27 cellular contexts compared by ENCODE assay signal in genomic region chr1:165628127-165628857, GRCh38. TPM values are rescaled to one million over a fixed set of nuclear protein-coding genes. Genes with fewer than 3 reads are reported as not detected.
DNase-seq lines count a peak whose midpoint lies in the region; ATAC-seq, FAIRE-seq and TF ChIP-seq lines count a peak whose summit lies in the region.
"Had no signal": no experiment of that assay in that cellular context is flagged by ENCODE, and none has a peak within 500 bp of the region (broad histone marks: within the 10 kb centered on the region; RNA-seq: fewer than 3 reads in every experiment).

No MANE protein-coding gene starts in this region.

- intact Hi-C loops in CD4-positive, alpha-beta T cell (cut with DNase I, micrococcal nuclease), result loop anchor here in 1 of 2 experiments (2.0 kb wide), 1 partner anchor 27 kb away; no protein-coding TSS in a partner anchor
- intact Hi-C loops in K562 (cut with micrococcal nuclease), result no loop called here

- no peaks in the 10 kb centered on the region for H4K20me1 ChIP-seq in K562 (replicated peaks; ENCODE audit: control insufficient read depth, insufficient read depth, low read length)

- in situ Hi-C loops in K562 (cut with MboI), result no loop called here

- H3K9me3 Mint-ChIP-seq in CD4-positive, alpha-beta T cell, result no peaks in the 10 kb centered on the region
- H3K9me3 Mint-ChIP-seq in neural crest cell, result no peaks in the 10 kb centered on the region
- H3K9me3 Mint-ChIP-seq: CD4-positive, CD25-positive, alpha-beta regulatory T cell; HFFc6; IgD-negative memory B cell had no signal

- H3K27ac Mint-ChIP-seq in CD4-positive, alpha-beta T cell, result no peak overlapping the region
- H3K27ac Mint-ChIP-seq in neural crest cell (ENCODE audit: unreplicated experiment), result no peak overlapping the region
- H3K27ac Mint-ChIP-seq: CD4-positive, CD25-positive, alpha-beta regulatory T cell; HFFc6 had no signal

- DNase-seq in CD4-positive, alpha-beta T cell, result no peak
- DNase-seq in SK-N-DZ (ENCODE audit: low spot score) (peak; percentile 15), K562 (ENCODE audit: extremely low read depth in 1 of 4, low spot score in 3 of 4) (peak in 1 of 4 experiments; percentile 47), neural crest cell (ENCODE audit: low read depth, low spot score) (no peak), foreskin melanocyte (no peak), NOMO-1 treated with DMSO at 0.1 percent for 48 hours (lab: John Stamatoyannopoulos, UW; ENCODE audit: unreplicated experiment) (no peak)
- DNase-seq: CD4-positive, CD25-positive, alpha-beta regulatory T cell; EL; GDM1; GOT3; HFFc6; NCI-H1048; NCI-H1436; NCI-H187; NCI-H2081 treated with DMSO at 0.1 percent for 48 hours; NCI-H524; NCI-H748 treated with DMSO at 0.1 percent for 48 hours; NK-92 treated with Interleukin-12 subunit alpha and Interleukin-12 subunit beta, amount 100 ng/mL, for 24 hours; RPMI8226; SHP77 had no signal

- peaks cover 19% of the 10 kb centered on the region; the same call in 2 of the 3 replicates for H3K79me2 ChIP-seq in K562 (ENCODE audit: control insufficient read depth, insufficient read depth, low read length)

- H3K27me3 ChIP-seq in CD4-positive, alpha-beta T cell (ENCODE audit: control insufficient read depth, insufficient read depth, low read length), result no peaks in the 10 kb centered on the region
- no peaks in the 10 kb centered on the region for H3K27me3 ChIP-seq in K562 (ENCODE audit: control insufficient read depth in 2 of 2, insufficient read depth in 2 of 2, low read length in 2 of 2)
- H3K27me3 ChIP-seq: BLaER1 had no signal

- H3K9ac ChIP-seq in K562 (ENCODE audit: insufficient read depth in 1 of 2, low read depth in 2 of 2, low read length in 2 of 2), result no peak overlapping the region
- H3K9ac ChIP-seq: BLaER1 had no signal

- no peaks in the 10 kb centered on the region for H3K36me3 Mint-ChIP-seq in CD4-positive, alpha-beta T cell (ENCODE audit: low read depth)
- H3K36me3 Mint-ChIP-seq in neural crest cell (ENCODE audit: low read depth), result no peaks in the 10 kb centered on the region
- H3K36me3 Mint-ChIP-seq: CD4-positive, CD25-positive, alpha-beta regulatory T cell; IgD-negative memory B cell had no signal

- TF ChIP-seq CTCF in CD4-positive, alpha-beta T cell (IDR thresholded peaks at IDR 0.05), result no peak
- no peak for TF ChIP-seq CTCF in K562 (IDR thresholded peaks at IDR 0.05 in 2 of 3, conservative IDR thresholded peaks at IDR 0.05 in 1 of 3; ENCODE audit: insufficient read depth in 2 of 3, low read depth in 1 of 3, low read length in 3 of 3)
- TF ChIP-seq CTCF in neural crest cell (conservative IDR thresholded peaks at IDR 0.05), result no peak

- POLR2A ChIA-PET in CD4-positive, alpha-beta T cell (lab: Charles Lee), result no interaction called here
- POLR2A ChIA-PET in K562 (lab: Yijun Ruan, JAX), result no interaction called here

- H3K4me1 ChIP-seq in K562 (replicated peaks in 1 of 2; ENCODE audit: control insufficient read depth in 2 of 2, insufficient read depth in 2 of 2, low read length in 2 of 2), result peaks cover 13 to 35% of the 10 kb centered on the region in 2 experiments; a peak in 4 of 5 replicates

- no peak for FAIRE-seq in K562 (lab: Jason Lieb, UNC)
- FAIRE-seq: A204.1, GM12878 had no signal

- no peaks in the 10 kb centered on the region for H3K9me1 ChIP-seq in K562 (ENCODE audit: control insufficient read depth, insufficient read depth, low read length)

- BruUV-seq in K562 (replicated peaks; lab: Mats Ljungman, UMichigan), result no TSS peak

- peak overlapping the region; percentile 1 for H3K4me3 Mint-ChIP-seq in CD4-positive, alpha-beta T cell
- peak overlapping the region; percentile 2 for H3K4me3 Mint-ChIP-seq in neural crest cell
- H3K4me3 Mint-ChIP-seq: HFFc6, IgD-negative memory B cell had no signal

- H3K4me3 ChIP-seq in K562, result no peak overlapping the region
- H3K4me3 ChIP-seq: BLaER1, GM12878, HAP-1 had no signal

- H3K27me3 Mint-ChIP-seq in CD4-positive, alpha-beta T cell, result peaks cover under 1% of the 10 kb centered on the region
- peaks cover 3% of the 10 kb centered on the region for H3K27me3 Mint-ChIP-seq in neural crest cell (ENCODE audit: low read depth)

- no peak for ATAC-seq in CD4-positive, alpha-beta T cell (ENCODE audit: poor library complexity)
- ATAC-seq in K562, result no peak
- ATAC-seq in GM21447 (IDR thresholded peaks at IDR 0.05; ENCODE audit: unreplicated experiment), result no peak
- ATAC-seq: GM12878 had no signal

- no peak overlapping the region for H3K27ac ChIP-seq in CD4-positive, alpha-beta T cell (ENCODE audit: low read depth, low read length)
- H3K27ac ChIP-seq in K562 (ENCODE audit: extremely low read depth, low read depth, low read length), result no peak overlapping the region
- H3K27ac ChIP-seq: BLaER1, HL-60 had no signal

- TF ChIP-seq POLR2A in K562 (conservative IDR thresholded peaks at IDR 0.05), result no peak

- no peak for TF ChIP-seq RAD21 in K562 (CRISPR knock-in tag; conservative IDR thresholded peaks at IDR 0.05 in 1 of 2, IDR thresholded peaks at IDR 0.05 in 1 of 2)

- no peaks in the 10 kb centered on the region for H3K36me3 ChIP-seq in K562 (ENCODE audit: control insufficient read depth, insufficient read depth, low read length)
- H3K36me3 ChIP-seq: BLaER1, HAP-1 had no signal

- CTCF ChIA-PET in CD4-positive, alpha-beta T cell (lab: Charles Lee), result no interaction called here
- CTCF ChIA-PET in K562 (lab: Yijun Ruan, JAX; ENCODE audit: low intra/inter-chr PET ratio), result interaction anchor here (0.7 kb wide), 1 partner anchor 24 kb away, joined by 4 read pairs; no protein-coding TSS in a partner anchor

- no peak for TF ChIP-seq EP300 in K562 (IDR thresholded peaks at IDR 0.05; ENCODE audit: low read length)

- peak overlapping the region; percentile 11; the same call in 1 of the 2 replicates for H3K4me2 ChIP-seq in K562 (ENCODE audit: insufficient read depth, low read length)
- H3K4me2 ChIP-seq: BLaER1 had no signal

- H3K4me1 Mint-ChIP-seq in CD4-positive, alpha-beta T cell (ENCODE audit: low read depth), result no peaks in the 10 kb centered on the region
- peaks cover 5% of the 10 kb centered on the region for H3K4me1 Mint-ChIP-seq in neural crest cell

- no peaks in the 10 kb centered on the region for H3K9me3 ChIP-seq in CD4-positive, alpha-beta T cell (ENCODE audit: control insufficient read depth, low read length)
- no peaks in the 10 kb centered on the region for H3K9me3 ChIP-seq in K562 (replicated peaks; ENCODE audit: control insufficient read depth, insufficient read depth, low read depth, low read length)
- H3K9me3 ChIP-seq: BLaER1, HAP-1 had no signal

- 22% methylated on average over 6 of the region's 6 CpGs for WGBS in K562 (ENCODE audit: insufficient coverage, low coverage, missing lambda C conversion rate)

- H2AFZ ChIP-seq in K562 (ENCODE audit: low read depth, low read length), result peak overlapping the region; percentile 49

TF ChIP-seq in K562, 482 proteins besides CTCF, POLR2A, EP300 and RAD21 (continues in another document):
- TF ChIP-seq HINFP (tag; conservative IDR thresholded peaks at IDR 0.05; ENCODE audit: low read depth) (peak; percentile 80), PKNOX1 (IDR thresholded peaks at IDR 0.05) (0 out of 2 replicates have a peak, but pooled peaks have one; percentile 37), DMBX1 (CRISPR knock-in tag; IDR thresholded peaks at IDR 0.05; ENCODE audit: borderline replicate concordance) (no peak), CBFA2T2 (conservative IDR thresholded peaks at IDR 0.05) (peak; percentile 18; the same call in 1 of the 2 replicates), ZNF316 (IDR thresholded peaks at IDR 0.05) (peak; percentile 41; the same call in 1 of the 2 replicates)

RNA-seq across cellular contexts. Expression of gene MGST3, which starts 2.7 kb away (rescaled TPM):
- total RNA-seq in CD4-positive, alpha-beta T cell, result 10 to 100 TPM; 22.0 to 23.5 TPM
- polyA plus RNA-seq in SK-N-DZ (2014; cell fraction: cytosol; rRNA removed), result 207 and 231 TPM in 2 replicates
- 200 and 263 TPM in 2 replicates for polyA plus RNA-seq in SK-N-DZ (2014; cell fraction: nucleus; rRNA removed)
- total RNA-seq in K562 (2011; cell fraction: chromatin; rRNA removed; ENCODE audit: low replicate concordance), result 35.8 and 55.6 TPM in 2 replicates
- 29.2 and 42.6 TPM in 2 replicates for total RNA-seq in K562 (2011; cell fraction: nucleolus; rRNA removed)
- 66.3 and 86.9 TPM in 2 replicates for total RNA-seq in K562 (2011; cell fraction: nucleoplasm; rRNA removed)
- total RNA-seq in K562 (2014; rRNA removed) (69.9 and 70.7 TPM in 2 replicates), K562 (2014; rRNA removed; fragmentation: Illumina TruSeq; extraction: Trizol) (92.8 and 95.1 TPM in 2 replicates), K562 (2015; rRNA removed; fragmentation: Illumina TruSeq; extraction: Trizol) (99.5 and 105 TPM in 2 replicates), K562 (2021) (77.0 and 82.0 TPM in 2 replicates), neural crest cell (94.2 and 100.0 TPM in 2 replicates)
- polyA plus RNA-seq in K562 (2011; rRNA removed) (109 and 112 TPM in 2 replicates), K562 (2014; fragmentation: Illumina TruSeq; extraction: Trizol) (82.0 and 98.7 TPM in 2 replicates), K562 (2014; fragmentation: Nextera tagmentation; extraction: Ambion mirVana) (100 to 1,000 TPM; 255 to 287 TPM), K562 (2014; rRNA removed) (121 and 157 TPM in 2 replicates)
- polyA plus RNA-seq in K562 (2011; cell fraction: cytosol; rRNA removed), result 137 and 139 TPM in 2 replicates
- 105 and 159 TPM in 2 replicates for polyA plus RNA-seq in K562 (2011; cell fraction: nucleus; rRNA removed)
- polyA plus RNA-seq in K562 (2012), result 151 and 161 TPM in 2 replicates
- polyA minus RNA-seq in K562 (2011; rRNA and poly(A)+ RNA removed), result 30.3 and 34.9 TPM in 2 replicates
- 20.8 and 22.8 TPM in 2 replicates for polyA minus RNA-seq in K562 (2011; cell fraction: cytosol; rRNA and poly(A)+ RNA removed)
- polyA minus RNA-seq in K562 (2011; cell fraction: nucleus; rRNA and poly(A)+ RNA removed), result 12.7 and 27.3 TPM in 2 replicates
